In genomic region chr19:38670921-38671398, GRCh38 we compare ENCODE assay signal across 12 cellular contexts. TPM values are rescaled to one million over a fixed set of nuclear protein-coding genes. Genes with fewer than 3 reads are reported as not detected.
DNase-seq lines count a peak whose midpoint lies in the region; FAIRE-seq and TF ChIP-seq lines count a peak whose summit lies in the region.
"Had no signal": no experiment of that assay in that cellular context is flagged by ENCODE, and none has a peak within 500 bp of the region (broad histone marks: within the 10 kb centered on the region; RNA-seq: fewer than 3 reads in every experiment).

No MANE protein-coding gene starts in this region.

- H4K20me1 ChIP-seq in BLaER1 (peaks cover 24% of the 10 kb centered on the region), osteoblast (ENCODE audit: insufficient read depth, low read length) (peaks cover 79% of the 10 kb centered on the region)

- peak overlapping the region; percentile 10; the same call in 1 of the 2 replicates for H3K9ac ChIP-seq in BLaER1

- H3K36me3 ChIP-seq in BLaER1 (peaks cover 3% of the 10 kb centered on the region), osteoblast (ENCODE audit: insufficient read depth, low read length) (peaks cover 15% of the 10 kb centered on the region)

- no peak overlapping the region for H3K4me3 ChIP-seq in BLaER1
- H3K4me3 ChIP-seq in fibroblast of villous mesenchyme (ENCODE audit: low read depth, low read length), result no peak overlapping the region
- no peak overlapping the region for H3K4me3 ChIP-seq in osteoblast (ENCODE audit: insufficient read depth, low read length)

- peak; percentile 12 for DNase-seq in NCI-H526 treated with DMSO at 0.1 percent for 48 hours (lab: John Stamatoyannopoulos, UW)
- DNase-seq in fibroblast of villous mesenchyme (ENCODE audit: low read depth), result peak; percentile 82
- no peak for DNase-seq in osteoblast (ENCODE audit: insufficient read length, low spot score, missing footprints)
- no peak for DNase-seq in urothelium cell line (ENCODE audit: low spot score)
- DNase-seq in NCI-H82 treated with DMSO at 0.1 percent for 48 hours (lab: John Stamatoyannopoulos, UW; ENCODE audit: unreplicated experiment), result no peak
- no peak for DNase-seq in activated naive CD4-positive, alpha-beta T cell (lab: John Stamatoyannopoulos, UW)
- DNase-seq in NCI-H2196 treated with DMSO at 0.1 percent for 48 hours (lab: John Stamatoyannopoulos, UW; ENCODE audit: unreplicated experiment), result no peak
- DNase-seq: activated naive CD8-positive, alpha-beta T cell treated with anti-CD3 and anti-CD28 coated beads, Interleukin-2, amount 10 ng/mL, durations not matched to agents 7 days and 5 days; NCI-H187 treated with DMSO at 0.1 percent for 48 hours; stimulated activated CD4-positive, alpha-beta T cell treated with anti-CD3 and anti-CD28 coated beads, Interleukin-2, amount 100 ng/mL, for 24 hours; T-helper 9 cell had no signal

- TF ChIP-seq CTCF in fibroblast of villous mesenchyme (IDR thresholded peaks at IDR 0.05; ENCODE audit: insufficient read depth, low read depth, low read length) (no peak), osteoblast (IDR thresholded peaks at IDR 0.05; ENCODE audit: extremely low read depth, low read depth, low read length) (no peak)

- H3K4me1 ChIP-seq in BLaER1 (peaks cover 85% of the 10 kb centered on the region), osteoblast (ENCODE audit: insufficient read depth, low read length) (peaks cover 68% of the 10 kb centered on the region)

- no peak overlapping the region for H2AFZ ChIP-seq in osteoblast (ENCODE audit: low read length)

- no peaks in the 10 kb centered on the region for H3K9me3 ChIP-seq in BLaER1
- no peaks in the 10 kb centered on the region for H3K9me3 ChIP-seq in osteoblast (ENCODE audit: low read depth, low read length)

- H3K27me3 ChIP-seq in BLaER1, result no peaks in the 10 kb centered on the region
- H3K27me3 ChIP-seq in osteoblast (ENCODE audit: insufficient read depth, low read length), result no peaks in the 10 kb centered on the region

- H3K79me2 ChIP-seq in osteoblast (ENCODE audit: insufficient read depth, low read length), result peaks cover 93% of the 10 kb centered on the region

- H3K4me2 ChIP-seq in BLaER1, result peak overlapping the region; percentile 81
- H3K4me2 ChIP-seq in osteoblast (ENCODE audit: insufficient read depth, low read length), result no peak overlapping the region

- FAIRE-seq in urothelium cell line (lab: Jason Lieb, UNC), result no peak

- H3K27ac ChIP-seq in BLaER1 (peak overlapping the region; percentile 81; the same call in 1 of the 2 replicates), osteoblast (ENCODE audit: low read depth, low read length) (peak overlapping the region; percentile 62)

RNA-seq across cellular contexts. Expression of gene ACTN4, which starts 23.5 kb away (rescaled TPM):
- total RNA-seq in fibroblast of villous mesenchyme (333 and 456 TPM in 2 replicates), osteoblast (204 and 229 TPM in 2 replicates)

RNA-seq across cellular contexts. Expression of gene EIF3K, which starts 52.0 kb away (rescaled TPM):
- total RNA-seq in fibroblast of villous mesenchyme (152 and 257 TPM in 2 replicates), osteoblast (210 and 317 TPM in 2 replicates)

RNA-seq across cellular contexts. Expression of gene MAP4K1, which starts 53.2 kb away (rescaled TPM):
- total RNA-seq in fibroblast of villous mesenchyme (0.32 TPM in 1 of 2 replicates, not detected in the other), osteoblast (under 0.01 and 0.72 TPM in 2 replicates)

Comparison
In these comparisons a context has a peak if more than half of its experiments do, and no peak if none do; other contexts are left out.
1. DNase-seq: peak in NCI-H526 treated with DMSO at 0.1 percent for 48 hours (single experiment) and fibroblast of villous mesenchyme (single experiment); none in osteoblast (single experiment), urothelium cell line (single experiment), NCI-H82 treated with DMSO at 0.1 percent for 48 hours (single experiment), activated naive CD4-positive, alpha-beta T cell (0 of 4) and NCI-H2196 treated with DMSO at 0.1 percent for 48 hours (single experiment).